32 cellular contexts compared by ENCODE assay signal in the genomic region with DNA sequence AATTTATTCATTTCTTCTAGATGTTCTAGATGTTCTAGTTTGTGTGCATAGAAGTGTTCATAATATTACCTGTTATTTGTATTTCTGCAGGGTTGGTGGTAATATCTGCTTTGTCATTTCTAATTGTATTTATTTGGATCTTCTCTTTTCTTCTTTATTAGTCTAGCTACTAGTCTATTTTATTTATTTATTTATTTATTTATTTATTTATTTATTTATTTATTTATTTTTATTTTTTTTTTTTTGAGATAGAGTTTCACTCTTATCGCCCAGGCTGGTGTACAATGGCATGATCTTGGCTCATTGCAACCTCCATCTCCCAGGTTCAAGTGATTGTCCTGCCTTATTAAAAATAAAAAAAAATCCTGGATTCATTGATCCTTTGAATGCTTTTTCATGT.
DNase-seq lines count a peak whose midpoint lies in the region; ATAC-seq, FAIRE-seq and TF ChIP-seq lines count a peak whose summit lies in the region.
"Had no signal": no experiment of that assay in that cellular context is flagged by ENCODE, and none has a peak within 500 bp of the region (broad histone marks: within the 10 kb centered on the region; RNA-seq: fewer than 3 reads in every experiment).

No MANE protein-coding gene starts in this region.

- TF ChIP-seq POLR2A in A549 (IDR thresholded peaks at IDR 0.05; ENCODE audit: low read length) (no peak), GM12891 (IDR thresholded peaks at IDR 0.05; ENCODE audit: low read depth, low read length) (no peak)

- H3K9me3 ChIP-seq in A549 (peaks cover 8% of the 10 kb centered on the region; the same call in 1 of the 3 replicates), HEK293 (ENCODE audit: control insufficient read depth, insufficient read depth, low read depth, low read length) (no peaks in the 10 kb centered on the region)
- H3K9me3 ChIP-seq: BE2C, BLaER1, Caco-2 had no signal

- 79% methylated on average over 1 of the region's 1 CpG for WGBS in A549 (ENCODE audit: missing lambda C conversion rate)

- no peaks in the 10 kb centered on the region for H3K36me3 ChIP-seq in HEK293 (ENCODE audit: control insufficient read depth in 2 of 2, insufficient read depth in 1 of 2, low read length in 2 of 2)
- H3K36me3 ChIP-seq: BE2C; BLaER1; BLaER1 treated with 17β-estradiol and CSF1 and Interleukin-3, amounts not matched to agents 10 nM and 100 nM had no signal

- H3K27ac ChIP-seq in A549 (no peak overlapping the region), HEK293 (ENCODE audit: extremely low read depth, low read depth, low read length) (no peak overlapping the region)
- H3K27ac ChIP-seq: 22Rv1; BLaER1; BLaER1 treated with 17β-estradiol and CSF1 and Interleukin-3, amounts not matched to agents 10 nM and 100 nM; C4-2B had no signal

- H3K4me1 ChIP-seq in A549 (no peaks in the 10 kb centered on the region), HEK293 (ENCODE audit: control insufficient read depth, insufficient read depth, low read length) (no peaks in the 10 kb centered on the region)
- H3K4me1 ChIP-seq: BE2C, BLaER1, Caco-2 had no signal

- ATAC-seq in A549 (no peak), HG03196 (IDR thresholded peaks at IDR 0.05; ENCODE audit: unreplicated experiment) (no peak)
- ATAC-seq: CD8-positive, alpha-beta T cell had no signal

- TF ChIP-seq RAD21 in A549 (conservative IDR thresholded peaks at IDR 0.05 in 1 of 2, IDR thresholded peaks at IDR 0.05 in 1 of 2): no peak

- no peak for TF ChIP-seq CTCF in A549 (IDR thresholded peaks at IDR 0.05)
- TF ChIP-seq CTCF in HEK293 (tag by site-specific recombination; IDR thresholded peaks at IDR 0.05): no peak

- no peak overlapping the region for H3K4me2 ChIP-seq in A549
- H3K4me2 ChIP-seq: BLaER1; BLaER1 treated with 17β-estradiol and CSF1 and Interleukin-3, amounts not matched to agents 10 nM and 100 nM had no signal

- H3K4me3 ChIP-seq in A549 (no peak overlapping the region), HEK293 (ENCODE audit: low read depth, low read length) (no peak overlapping the region)
- H3K4me3 ChIP-seq: BLaER1; BLaER1 treated with 17β-estradiol and CSF1 and Interleukin-3, amounts not matched to agents 10 nM and 100 nM had no signal

- no peak for TF ChIP-seq EP300 in A549 (IDR thresholded peaks at IDR 0.05)

- CTCF ChIA-PET in A549 (lab: Yijun Ruan, JAX) (interaction anchor here (0.6 kb wide), 1 partner anchor 51 kb away, joined by 4 read pairs; no protein-coding TSS in a partner anchor), HEK293 (lab: Yijun Ruan, JAX) (interaction anchor here (0.6 kb wide), 2 partner anchors 110 to 1124 kb away, joined by 3 to 4 read pairs; no protein-coding TSS in a partner anchor)

- DNase-seq in A549 (ENCODE audit: low read depth in 1 of 2, low spot score in 1 of 2): no peak
- DNase-seq in frontal cortex (ENCODE audit: low spot score in 2 of 2): no peak
- DNase-seq in GOT3 (lab: John Stamatoyannopoulos, UW): no peak
- no peak for DNase-seq in GM12891 (ENCODE audit: insufficient read length, low spot score)
- DNase-seq: 8988T; ACHN; AML-193; BE2C; C1 segment of cervical spinal cord; Caco-2; Calu3; CD4-positive, alpha-beta memory T cell; CD4-positive, alpha-beta T cell; CD4-positive, CD25-positive, alpha-beta regulatory T cell; CD8-positive, alpha-beta memory T cell; CD8-positive, alpha-beta T cell; COR-L47; DMS 273 treated with DMSO at 0.1 percent for 48 hours; DMS153; DMS53; DMS79; DMS79 treated with DMSO at 0.1 percent for 48 hours; DND-41; EL had no signal

- POLR2A ChIA-PET in A549 (lab: Yijun Ruan, JAX): no interaction called here
- POLR2A ChIA-PET in HEK293 (lab: Yijun Ruan, JAX): no interaction called here

- no peak for FAIRE-seq in A549 (lab: Jason Lieb, UNC)
- peak; percentile 21 for FAIRE-seq in frontal cortex (lab: Jason Lieb, UNC)
- FAIRE-seq in GM12891 (lab: Jason Lieb, UNC): no peak
- FAIRE-seq: A204.1, D721Med had no signal

TF ChIP-seq in A549, 52 proteins besides CTCF, POLR2A, EP300 and RAD21:
- TF ChIP-seq JUNB (IDR thresholded peaks at IDR 0.05) (no peak), FOXS1 (CRISPR knock-in tag; IDR thresholded peaks at IDR 0.05) (no peak), HOXA7 (CRISPR knock-in tag; IDR thresholded peaks at IDR 0.05) (no peak), RFX5 (IDR thresholded peaks at IDR 0.05) (no peak), SMC3 (IDR thresholded peaks at IDR 0.05) (no peak), SREBF2 (IDR thresholded peaks at IDR 0.05) (no peak), ZC3H11A (IDR thresholded peaks at IDR 0.05) (peak; percentile 80), NPAS2 (CRISPR knock-in tag; IDR thresholded peaks at IDR 0.05; ENCODE audit: borderline replicate concordance) (no peak)
- TF ChIP-seq, protein P1, sequence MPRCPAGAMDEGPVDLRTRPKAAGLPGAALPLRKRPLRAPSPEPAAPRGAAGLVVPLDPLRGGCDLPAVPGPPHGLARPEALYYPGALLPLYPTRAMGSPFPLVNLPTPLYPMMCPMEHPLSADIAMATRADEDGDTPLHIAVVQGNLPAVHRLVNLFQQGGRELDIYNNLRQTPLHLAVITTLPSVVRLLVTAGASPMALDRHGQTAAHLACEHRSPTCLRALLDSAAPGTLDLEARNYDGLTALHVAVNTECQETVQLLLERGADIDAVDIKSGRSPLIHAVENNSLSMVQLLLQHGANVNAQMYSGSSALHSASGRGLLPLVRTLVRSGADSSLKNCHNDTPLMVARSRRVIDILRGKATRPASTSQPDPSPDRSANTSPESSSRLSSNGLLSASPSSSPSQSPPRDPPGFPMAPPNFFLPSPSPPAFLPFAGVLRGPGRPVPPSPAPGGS (IDR thresholded peaks at IDR 0.05): no peak

TF ChIP-seq in HEK293, 187 proteins besides CTCF, POLR2A, EP300 and RAD21 (continues in another document):
- TF ChIP-seq ZNF292 (tag by site-specific recombination; IDR thresholded peaks at IDR 0.05; ENCODE audit: borderline replicate concordance, low read depth) (peak; percentile 20; the same call in 1 of the 2 replicates), ZNF560 (tag by site-specific recombination; IDR thresholded peaks at IDR 0.05; ENCODE audit: borderline replicate concordance) (no peak), ZNF561 (tag by site-specific recombination; IDR thresholded peaks at IDR 0.05; ENCODE audit: borderline replicate concordance) (no peak), ZNF354C (tag by site-specific recombination; IDR thresholded peaks at IDR 0.05; ENCODE audit: borderline replicate concordance, low read depth) (no peak), KLF7 (tag by site-specific recombination; IDR thresholded peaks at IDR 0.05; ENCODE audit: borderline replicate concordance) (no peak), OVOL3 (tag by site-specific recombination; IDR thresholded peaks at IDR 0.05) (no peak), ZNF707 (tag by site-specific recombination; IDR thresholded peaks at IDR 0.05) (no peak)
- TF ChIP-seq, protein P2, sequence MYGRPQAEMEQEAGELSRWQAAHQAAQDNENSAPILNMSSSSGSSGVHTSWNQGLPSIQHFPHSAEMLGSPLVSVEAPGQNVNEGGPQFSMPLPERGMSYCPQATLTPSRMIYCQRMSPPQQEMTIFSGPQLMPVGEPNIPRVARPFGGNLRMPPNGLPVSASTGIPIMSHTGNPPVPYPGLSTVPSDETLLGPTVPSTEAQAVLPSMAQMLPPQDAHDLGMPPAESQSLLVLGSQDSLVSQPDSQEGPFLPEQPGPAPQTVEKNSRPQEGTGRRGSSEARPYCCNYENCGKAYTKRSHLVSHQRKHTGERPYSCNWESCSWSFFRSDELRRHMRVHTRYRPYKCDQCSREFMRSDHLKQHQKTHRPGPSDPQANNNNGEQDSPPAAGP (tag by site-specific recombination; IDR thresholded peaks at IDR 0.05): no peak

TF ChIP-seq in GM12891, 5 proteins besides CTCF, POLR2A, EP300 and RAD21:
- no peak for TF ChIP-seq PAX5 (IDR thresholded peaks at IDR 0.05; ENCODE audit: insufficient read depth, low read length, severe bottlenecking)
- no peak for TF ChIP-seq POLR2AphosphoS5 (IDR thresholded peaks at IDR 0.05; ENCODE audit: low read depth, low read length)
- TF ChIP-seq POU2F2 (IDR thresholded peaks at IDR 0.05; ENCODE audit: low read depth, low read length): no peak
- TF ChIP-seq SPI1 (IDR thresholded peaks at IDR 0.05; ENCODE audit: low read depth, low read length): no peak
- no peak for TF ChIP-seq TAF1 (IDR thresholded peaks at IDR 0.05; ENCODE audit: low read depth, low read length)
